1 cellular context compared by ENCODE assay signal in genomic region chr16:83940630-83941378, GRCh38.
TF ChIP-seq lines count a peak whose summit lies in the region.

No MANE protein-coding gene starts in this region.

TF ChIP-seq in HepG2, 621 proteins besides CTCF, POLR2A, EP300 and RAD21 (continued from another document):
- TF ChIP-seq ZNF687 (CRISPR knock-in tag; IDR thresholded peaks at IDR 0.05) (peak; percentile 15), TAF1 (CRISPR knock-in tag; IDR thresholded peaks at IDR 0.05) (no peak), CHCHD3 (CRISPR knock-in tag; IDR thresholded peaks at IDR 0.05) (no peak), KLF11 (CRISPR knock-in tag; IDR thresholded peaks at IDR 0.05) (no peak), ZMYM4 (CRISPR knock-in tag; IDR thresholded peaks at IDR 0.05) (no peak), ZSCAN29 (CRISPR knock-in tag; conservative IDR thresholded peaks at IDR 0.05) (no peak), ZNF207 (IDR thresholded peaks at IDR 0.05; ENCODE audit: borderline replicate concordance) (no peak), ZNF691 (CRISPR knock-in tag; IDR thresholded peaks at IDR 0.05; ENCODE audit: borderline replicate concordance, low read depth) (no peak), ZBTB10 (CRISPR knock-in tag; IDR thresholded peaks at IDR 0.05; ENCODE audit: borderline replicate concordance) (no peak), GPN1 (CRISPR knock-in tag; IDR thresholded peaks at IDR 0.05; ENCODE audit: borderline replicate concordance) (no peak), ZNF776 (CRISPR knock-in tag; IDR thresholded peaks at IDR 0.05) (0 out of 2 replicates have a peak, but pooled peaks have one; percentile 26), ZNF512B (CRISPR knock-in tag; IDR thresholded peaks at IDR 0.05; ENCODE audit: borderline replicate concordance) (no peak), ZKSCAN5 (CRISPR knock-in tag; IDR thresholded peaks at IDR 0.05) (no peak), ZNF550 (CRISPR knock-in tag; IDR thresholded peaks at IDR 0.05; ENCODE audit: borderline replicate concordance) (no peak), RARA (CRISPR knock-in tag; IDR thresholded peaks at IDR 0.05) (no peak), MTF1 (CRISPR knock-in tag; IDR thresholded peaks at IDR 0.05) (no peak), SYNCRIP (IDR thresholded peaks at IDR 0.05; ENCODE audit: insufficient read depth, low read depth, low read length) (no peak), ZNF580 (CRISPR knock-in tag; IDR thresholded peaks at IDR 0.05; ENCODE audit: borderline replicate concordance, low read depth) (no peak), SP2 (CRISPR knock-in tag; IDR thresholded peaks at IDR 0.05) (no peak), NR1H2 (CRISPR knock-in tag; IDR thresholded peaks at IDR 0.05; ENCODE audit: borderline replicate concordance, low read depth) (no peak), KLF16 (CRISPR knock-in tag; IDR thresholded peaks at IDR 0.05) (no peak), ARID2 (CRISPR knock-in tag; IDR thresholded peaks at IDR 0.05; ENCODE audit: borderline replicate concordance) (no peak), ZKSCAN1 (IDR thresholded peaks at IDR 0.05; ENCODE audit: low read length) (no peak), NFATC3 (CRISPR knock-in tag; IDR thresholded peaks at IDR 0.05) (0 out of 2 replicates have a peak, but pooled peaks have one; percentile 40), PATZ1 (CRISPR knock-in tag; IDR thresholded peaks at IDR 0.05) (no peak), SCMH1 (CRISPR knock-in tag; IDR thresholded peaks at IDR 0.05; ENCODE audit: borderline replicate concordance) (no peak), NFE2L2 (IDR thresholded peaks at IDR 0.05; ENCODE audit: low read length) (no peak), ZNF737 (CRISPR knock-in tag; IDR thresholded peaks at IDR 0.05; ENCODE audit: borderline replicate concordance) (0 out of 2 replicates have a peak, but pooled peaks have one; percentile 7), ZNF343 (CRISPR knock-in tag; IDR thresholded peaks at IDR 0.05) (no peak), MBNL3 (CRISPR knock-in tag; conservative IDR thresholded peaks at IDR 0.05) (no peak), SOX5 (CRISPR knock-in tag; IDR thresholded peaks at IDR 0.05; ENCODE audit: borderline replicate concordance) (no peak), PRPF4 (IDR thresholded peaks at IDR 0.05; ENCODE audit: low read depth, low read length, poor library complexity, severe bottlenecking) (peak; percentile 67), ZNF598 (CRISPR knock-in tag; IDR thresholded peaks at IDR 0.05; ENCODE audit: borderline replicate concordance) (peak; percentile 47; the same call in 1 of the 2 replicates), HDAC6 (IDR thresholded peaks at IDR 0.05; ENCODE audit: low read depth, low read length) (no peak)
